Comparison of ENCODE assay signal across 29 cellular contexts in genomic region chr12:107718606-107719005, GRCh38. TPM values are rescaled to one million over a fixed set of nuclear protein-coding genes. Genes with fewer than 3 reads are reported as not detected.
DNase-seq lines count a peak whose midpoint lies in the region; ATAC-seq, FAIRE-seq and TF ChIP-seq lines count a peak whose summit lies in the region.
"Had no signal": no experiment of that assay in that cellular context is flagged by ENCODE, and none has a peak within 500 bp of the region (broad histone marks: within the 10 kb centered on the region; RNA-seq: fewer than 3 reads in every experiment).

No MANE protein-coding gene starts in this region.

- peaks cover 4 to 5% of the 10 kb centered on the region in 2 donors for H3K9me3 Mint-ChIP-seq in activated T-cell treated with anti-CD3 and anti-CD28 coated beads, Interleukin-2, amount 50 U/mL, for 72 hours
- peaks cover 4% of the 10 kb centered on the region for H3K9me3 Mint-ChIP-seq in activated T-cell treated with anti-CD3 and anti-CD28 coated beads, Interleukin-2, amount 50 U/mL, for 24 hours
- peaks cover 4% of the 10 kb centered on the region for H3K9me3 Mint-ChIP-seq in stimulated activated memory B cell treated with anti-CD40 and anti-IgM and Interleukin-4, amounts not matched to agents 10 μg/mL and 1 μg/mL and 100 μg/mL, for 72 hours
- H3K9me3 Mint-ChIP-seq: CD4-positive, alpha-beta T cell had no signal

- DNase-seq in activated T-cell treated with anti-CD3 and anti-CD28 coated beads, Interleukin-2, amount 50 U/mL, for 72 hours = peak; percentile 16 to 21
- DNase-seq in activated T-cell treated with anti-CD3 and anti-CD28 coated beads, Interleukin-2, amount 50 U/mL, for 24 hours = no peak
- DNase-seq in GM12892 (ENCODE audit: insufficient read length) (no peak), bronchial epithelial cell (ENCODE audit: low read depth) (no peak), NCI-H187 treated with DMSO at 0.1 percent for 48 hours (lab: John Stamatoyannopoulos, UW) (no peak), dermis blood vessel endothelial cell (no peak)
- DNase-seq: CD4-positive, alpha-beta T cell; DMS53; NCI-H1048; NCI-H1417; NCI-H1694 treated with DMSO at 0.1 percent for 48 hours; NCI-H2081 treated with DMSO at 0.1 percent for 48 hours; NCI-H2171; NCI-H226; NCI-H510A; NCI-H69; OCI-M1; Peyer's patch; SHP77 treated with DMSO at 0.1 percent for 48 hours had no signal

- H3K4me3 ChIP-seq in bronchial epithelial cell (ENCODE audit: low read depth, low read length) = no peak overlapping the region
- H3K4me3 ChIP-seq: BLaER1 treated with 17β-estradiol and CSF1 and Interleukin-3, amounts not matched to agents 10 nM and 100 nM; Peyer's patch had no signal

- H3K27me3 Mint-ChIP-seq in activated T-cell treated with anti-CD3 and anti-CD28 coated beads, Interleukin-2, amount 50 U/mL, for 72 hours (ENCODE audit: low read depth) = no peaks in the 10 kb centered on the region
- no peaks in the 10 kb centered on the region for H3K27me3 Mint-ChIP-seq in activated T-cell treated with anti-CD3 and anti-CD28 coated beads, Interleukin-2, amount 50 U/mL, for 24 hours
- H3K27me3 Mint-ChIP-seq in stimulated activated memory B cell treated with anti-CD40 and anti-IgM and Interleukin-4, amounts not matched to agents 10 μg/mL and 1 μg/mL and 100 μg/mL, for 72 hours = no peaks in the 10 kb centered on the region
- H3K27me3 Mint-ChIP-seq: CD4-positive, alpha-beta T cell; IgD-negative memory B cell had no signal

- no peaks in the 10 kb centered on the region for H3K4me1 Mint-ChIP-seq in activated T-cell treated with anti-CD3 and anti-CD28 coated beads, Interleukin-2, amount 50 U/mL, for 72 hours (ENCODE audit: low read depth)
- H3K4me1 Mint-ChIP-seq in activated T-cell treated with anti-CD3 and anti-CD28 coated beads, Interleukin-2, amount 50 U/mL, for 24 hours (ENCODE audit: low read depth) = no peaks in the 10 kb centered on the region
- peaks cover 19% of the 10 kb centered on the region for H3K4me1 Mint-ChIP-seq in stimulated activated memory B cell treated with anti-CD40 and anti-IgM and Interleukin-4, amounts not matched to agents 10 μg/mL and 1 μg/mL and 100 μg/mL, for 72 hours

- TF ChIP-seq CTCF in bronchial epithelial cell (IDR thresholded peaks at IDR 0.05; ENCODE audit: insufficient read depth, low read length, severe bottlenecking) = no peak

- peaks cover 3 to 13% of the 10 kb centered on the region in 2 donors for H3K36me3 Mint-ChIP-seq in activated T-cell treated with anti-CD3 and anti-CD28 coated beads, Interleukin-2, amount 50 U/mL, for 72 hours (ENCODE audit: insufficient read depth in 2 of 2)
- peaks cover 61% of the 10 kb centered on the region for H3K36me3 Mint-ChIP-seq in activated T-cell treated with anti-CD3 and anti-CD28 coated beads, Interleukin-2, amount 50 U/mL, for 24 hours (ENCODE audit: low read depth)
- peaks cover 59% of the 10 kb centered on the region for H3K36me3 Mint-ChIP-seq in stimulated activated memory B cell treated with anti-CD40 and anti-IgM and Interleukin-4, amounts not matched to agents 10 μg/mL and 1 μg/mL and 100 μg/mL, for 72 hours

- no peak overlapping the region for H3K4me3 Mint-ChIP-seq in activated T-cell treated with anti-CD3 and anti-CD28 coated beads, Interleukin-2, amount 50 U/mL, for 72 hours
- H3K4me3 Mint-ChIP-seq in activated T-cell treated with anti-CD3 and anti-CD28 coated beads, Interleukin-2, amount 50 U/mL, for 24 hours = no peak overlapping the region
- H3K4me3 Mint-ChIP-seq in stimulated activated memory B cell treated with anti-CD40 and anti-IgM and Interleukin-4, amounts not matched to agents 10 μg/mL and 1 μg/mL and 100 μg/mL, for 72 hours = no peak overlapping the region
- H3K4me3 Mint-ChIP-seq: CD4-positive, alpha-beta T cell had no signal

- H3K36me3 ChIP-seq in bronchial epithelial cell (ENCODE audit: control insufficient read depth, insufficient read depth, low read length) = peaks cover under 1% of the 10 kb centered on the region

- H3K27ac Mint-ChIP-seq in activated T-cell treated with anti-CD3 and anti-CD28 coated beads, Interleukin-2, amount 50 U/mL, for 72 hours = no peak overlapping the region
- H3K27ac Mint-ChIP-seq in activated T-cell treated with anti-CD3 and anti-CD28 coated beads, Interleukin-2, amount 50 U/mL, for 24 hours = no peak overlapping the region
- H3K27ac Mint-ChIP-seq in stimulated activated memory B cell treated with anti-CD40 and anti-IgM and Interleukin-4, amounts not matched to agents 10 μg/mL and 1 μg/mL and 100 μg/mL, for 72 hours = peak overlapping the region; percentile 14
- H3K27ac Mint-ChIP-seq: CD4-positive, alpha-beta T cell had no signal

- FAIRE-seq in GM12892 (lab: Jason Lieb, UNC) = peak; percentile 79
- FAIRE-seq in bronchial epithelial cell (lab: Jason Lieb, UNC) = peak; percentile 50
- FAIRE-seq: A204.1, GM12891, GM19239 had no signal

- no peaks in the 10 kb centered on the region for H3K27me3 ChIP-seq in bronchial epithelial cell (ENCODE audit: control insufficient read depth, insufficient read depth, low read length)
- H3K27me3 ChIP-seq: BLaER1 treated with 17β-estradiol and CSF1 and Interleukin-3, amounts not matched to agents 10 nM and 100 nM; Peyer's patch had no signal

- ATAC-seq in activated T-cell treated with anti-CD3 and anti-CD28 coated beads, Interleukin-2, amount 50 U/mL, for 72 hours (replicated peaks in 1 of 2) = peak; percentile 78 to 84
- no peak for ATAC-seq in stimulated activated memory B cell treated with anti-CD40 and anti-IgM and Interleukin-4, amounts not matched to agents 10 μg/mL and 1 μg/mL and 100 μg/mL, for 72 hours
- ATAC-seq in GM21423 (IDR thresholded peaks at IDR 0.05; ENCODE audit: unreplicated experiment) = no peak

- no peak for TF ChIP-seq POLR2A in GM12892 (IDR thresholded peaks at IDR 0.05; ENCODE audit: low read depth, low read length)

RNA-seq across cellular contexts. Expression of gene PWP1, which starts 33.0 kb away (rescaled TPM):
- total RNA-seq in activated T-cell treated with anti-CD3 and anti-CD28 coated beads, Interleukin-2, amount 50 U/mL, for 72 hours = 10 to 100 TPM; 50.3 to 56.8 TPM
- polyA plus RNA-seq in GM12892 (2012; ENCODE audit: missing spikeins) = 50.0 TPM
- total RNA-seq in bronchial epithelial cell (67.2 and 92.1 TPM in 2 replicates), dermis blood vessel endothelial cell (118 and 160 TPM in 2 replicates)

RNA-seq across cellular contexts. Expression of gene PRDM4, which starts 42.3 kb away (rescaled TPM):
- 10 to 100 TPM; 32.2 to 35.9 TPM for total RNA-seq in activated T-cell treated with anti-CD3 and anti-CD28 coated beads, Interleukin-2, amount 50 U/mL, for 72 hours
- 9.3 TPM for polyA plus RNA-seq in GM12892 (2012; ENCODE audit: missing spikeins)
- 21.3 and 21.9 TPM in 2 replicates for total RNA-seq in bronchial epithelial cell
- total RNA-seq in dermis blood vessel endothelial cell = 22.3 and 26.1 TPM in 2 replicates

RNA-seq across cellular contexts. Expression of gene ASCL4, which starts 55.9 kb away (rescaled TPM):
- not detected for total RNA-seq in activated T-cell treated with anti-CD3 and anti-CD28 coated beads, Interleukin-2, amount 50 U/mL, for 72 hours
- not detected for polyA plus RNA-seq in GM12892 (2012; ENCODE audit: missing spikeins)
- not detected in 2 replicates for total RNA-seq in bronchial epithelial cell
- not detected in 2 replicates for total RNA-seq in dermis blood vessel endothelial cell
- total RNA-seq: CD4-positive, alpha-beta T cell; Daoy; G401; Peyer's patch had no signal
- polyA plus RNA-seq: AG04450, IgD-negative memory B cell had no signal

Comparison
In these comparisons a context has a peak if more than half of its experiments do, and no peak if none do; other contexts are left out.
1. DNase-seq: peak in activated T-cell treated with anti-CD3 and anti-CD28 coated beads, Interleukin-2, amount 50 U/mL, for 72 hours (2 of 2); none in activated T-cell treated with anti-CD3 and anti-CD28 coated beads, Interleukin-2, amount 50 U/mL, for 24 hours (single experiment), GM12892 (single experiment), bronchial epithelial cell (single experiment), NCI-H187 treated with DMSO at 0.1 percent for 48 hours (single experiment) and dermis blood vessel endothelial cell (single experiment).
2. ATAC-seq: peak in activated T-cell treated with anti-CD3 and anti-CD28 coated beads, Interleukin-2, amount 50 U/mL, for 72 hours (2 of 2); none in stimulated activated memory B cell treated with anti-CD40 and anti-IgM and Interleukin-4, amounts not matched to agents 10 μg/mL and 1 μg/mL and 100 μg/mL, for 72 hours (single experiment) and GM21423 (single experiment).